In genomic region chr7:135509839-135510602, GRCh38 we compare ENCODE assay signal across 1 cellular context.
TF ChIP-seq lines count a peak whose summit lies in the region.

TSS of gene CNOT4 (minus strand) at chr7:135510102. CDS start at chr7:135438331, 71,771 bp downstream.

TF ChIP-seq in GM12878, 131 proteins besides CTCF, POLR2A, EP300 and RAD21 (continued from another document):
- TF ChIP-seq PRDM15 (CRISPR knock-in tag; IDR thresholded peaks at IDR 0.05) (no peak), POLR2AphosphoS5 (IDR thresholded peaks at IDR 0.05; ENCODE audit: low read length) (peak; percentile 89), TCF3 (IDR thresholded peaks at IDR 0.05; ENCODE audit: borderline replicate concordance, insufficient read depth, low read depth, low read length) (no peak), LARP7 (IDR thresholded peaks at IDR 0.05) (peak; percentile 55; the same call in 1 of the 2 replicates), RELB (IDR thresholded peaks at IDR 0.05; ENCODE audit: low read depth) (peak; percentile 85), ETV6 (conservative IDR thresholded peaks at IDR 0.05 in 1 of 2, IDR thresholded peaks at IDR 0.05 in 1 of 2; ENCODE audit: borderline replicate concordance in 1 of 2, low read depth in 1 of 2) (no peak), POU2F2 (IDR thresholded peaks at IDR 0.05; ENCODE audit: borderline replicate concordance, low read depth, low read length) (peak; percentile 79; the same call in 2 of the 3 replicates), E4F1 (IDR thresholded peaks at IDR 0.05; ENCODE audit: borderline replicate concordance, partially characterized antibody) (no peak), MXI1 (IDR thresholded peaks at IDR 0.05; ENCODE audit: low read depth, low read length) (peak; percentile 93), NRF1 (conservative IDR thresholded peaks at IDR 0.05; ENCODE audit: low read depth, low read length) (peak; percentile 82), MYB (IDR thresholded peaks at IDR 0.05; ENCODE audit: borderline replicate concordance, low read depth, low read length) (no peak), SP1 (IDR thresholded peaks at IDR 0.05; ENCODE audit: low read depth, low read length) (no peak), SPI1 (IDR thresholded peaks at IDR 0.05; ENCODE audit: borderline replicate concordance, insufficient read depth, low read depth, low read length) (no peak), KLF5 (IDR thresholded peaks at IDR 0.05; ENCODE audit: partially characterized antibody) (no peak), MAX (IDR thresholded peaks at IDR 0.05; ENCODE audit: low read depth, low read length) (peak; percentile 91), RFX5 (IDR thresholded peaks at IDR 0.05; ENCODE audit: low read depth, low read length) (no peak), USF1 (IDR thresholded peaks at IDR 0.05; ENCODE audit: borderline replicate concordance, extremely low read length, insufficient read depth, low read depth, low read length) (peak; percentile 83), ELK1 (IDR thresholded peaks at IDR 0.05; ENCODE audit: low read depth, low read length) (0 out of 2 replicates have a peak, but pooled peaks have one; percentile 17), CBX5 (IDR thresholded peaks at IDR 0.05; ENCODE audit: low read depth) (peak; percentile 67; the same call in 1 of the 2 replicates), BACH1 (IDR thresholded peaks at IDR 0.05; ENCODE audit: borderline replicate concordance) (no peak), E2F8 (IDR thresholded peaks at IDR 0.05; ENCODE audit: low read depth, partially characterized antibody) (no peak), ESRRA (IDR thresholded peaks at IDR 0.05; ENCODE audit: low read length) (0 out of 2 replicates have a peak, but pooled peaks have one; percentile 19), SIN3A (IDR thresholded peaks at IDR 0.05; ENCODE audit: low read depth, low read length) (peak; percentile 95), GABPA (IDR thresholded peaks at IDR 0.05; ENCODE audit: low read depth) (no peak), TBL1XR1 (IDR thresholded peaks at IDR 0.05; ENCODE audit: low read depth, low read length) (peak; percentile 21; the same call in 1 of the 2 replicates), ZSCAN29 (IDR thresholded peaks at IDR 0.05) (peak; percentile 74)
